8 cellular contexts compared by ENCODE assay signal in the genomic region with DNA sequence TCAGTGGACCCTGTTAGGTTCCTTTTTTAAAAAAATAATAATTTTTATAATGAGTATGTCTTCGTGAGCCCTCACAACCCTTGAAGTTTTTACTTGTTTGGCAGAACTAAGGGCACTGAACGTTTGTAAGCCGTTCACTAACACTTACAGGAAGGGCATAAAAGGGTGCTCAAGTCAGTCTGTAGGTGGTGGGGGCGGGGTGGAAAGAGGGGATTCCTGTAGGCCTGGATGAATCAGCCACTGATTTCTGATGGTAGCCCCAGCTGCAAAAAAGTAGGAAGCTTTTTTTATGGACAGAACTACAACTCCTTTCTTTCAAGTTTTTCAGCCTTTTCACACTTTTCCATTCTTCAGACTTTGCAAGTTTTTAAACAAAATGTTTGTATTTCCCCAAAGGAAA. TPM values are rescaled to one million over a fixed set of nuclear protein-coding genes. Genes with fewer than 3 reads are reported as not detected.
DNase-seq lines count a peak whose midpoint lies in the region; ATAC-seq and TF ChIP-seq lines count a peak whose summit lies in the region.

No MANE protein-coding gene starts in this region.

- no peaks in the 10 kb centered on the region for H3K27me3 Mint-ChIP-seq in naive thymus-derived CD8-positive, alpha-beta T cell

- intact Hi-C loops in body of pancreas (cut with DNase I): no loop called here

- H3K36me3 ChIP-seq in suprapubic skin (no peaks in the 10 kb centered on the region), body of pancreas (replicated peaks in 1 of 2; ENCODE audit: insufficient read depth in 1 of 2, low read depth in 2 of 2) (no peaks in the 10 kb centered on the region)

- H3K9me3 ChIP-seq in suprapubic skin (no peaks in the 10 kb centered on the region), body of pancreas (no peaks in the 10 kb centered on the region)

- ATAC-seq in naive thymus-derived CD8-positive, alpha-beta T cell: peak; percentile 66 to 70
- ATAC-seq in body of pancreas: no peak

- in situ Hi-C loops in astrocyte of the spinal cord (cut with HindIII; ENCODE audit: low sequenced_read_pairs): no loop called here

- no peak for TF ChIP-seq POLR2A in suprapubic skin (IDR thresholded peaks at IDR 0.05)
- TF ChIP-seq POLR2A in body of pancreas (IDR thresholded peaks at IDR 0.05): no peak

- peak overlapping the region; percentile 60 to 95 (median 90) for H3K27ac Mint-ChIP-seq in naive thymus-derived CD8-positive, alpha-beta T cell

- POLR2A ChIA-PET in naive thymus-derived CD8-positive, alpha-beta T cell (lab: Charles Lee): interaction anchor here (2.2 kb wide), 1 partner anchor 35 kb away, joined by 18 read pairs; the partner anchor contains the start of gene PIK3R1

- TF ChIP-seq EP300 in suprapubic skin (IDR thresholded peaks at IDR 0.05): no peak

- peaks cover 75% of the 10 kb centered on the region for H3K4me1 ChIP-seq in suprapubic skin
- peaks cover 21% of the 10 kb centered on the region for H3K4me1 ChIP-seq in body of pancreas

- no peaks in the 10 kb centered on the region for H3K9me3 Mint-ChIP-seq in naive thymus-derived CD8-positive, alpha-beta T cell

- H3K27me3 ChIP-seq in suprapubic skin (no peaks in the 10 kb centered on the region), body of pancreas (no peaks in the 10 kb centered on the region)

- peaks cover 38 to 91% (median 87%) of the 10 kb centered on the region in 4 donors for H3K4me1 Mint-ChIP-seq in naive thymus-derived CD8-positive, alpha-beta T cell

- peak overlapping the region; percentile 82 for H3K27ac ChIP-seq in suprapubic skin
- H3K27ac ChIP-seq in body of pancreas: peak overlapping the region in 2 of 4 donors; percentile 14 to 35

- no peaks in the 10 kb centered on the region for H3K36me3 Mint-ChIP-seq in naive thymus-derived CD8-positive, alpha-beta T cell

- DNase-seq in T-helper 9 cell (peak; percentile 37), astrocyte of the spinal cord (ENCODE audit: low read depth, low spot score) (peak; percentile 46), suprapubic skin (ENCODE audit: low spot score in 2 of 2) (no peak), body of pancreas (no peak), cortex of kidney (lab: John Stamatoyannopoulos, UW) (no peak), NCI-H1105 treated with DMSO at 0.1 percent for 48 hours (lab: John Stamatoyannopoulos, UW) (no peak), NCI-H526 (lab: John Stamatoyannopoulos, UW) (no peak)
- DNase-seq in naive thymus-derived CD8-positive, alpha-beta T cell: peak in 9 of 10 donors; percentile 19 to 71 (median 50)

- WGBS in suprapubic skin: 16% methylated on average over 4 of the region's 4 CpGs
- WGBS in body of pancreas, 2 donors: 59 to 65% methylated on average over 4 of the region's 4 CpGs

- TF ChIP-seq CTCF in astrocyte of the spinal cord (IDR thresholded peaks at IDR 0.05; ENCODE audit: low read depth, low read length) (no peak), suprapubic skin (IDR thresholded peaks at IDR 0.05) (no peak), body of pancreas (IDR thresholded peaks at IDR 0.05) (no peak)

- H3K4me3 ChIP-seq in astrocyte of the spinal cord (ENCODE audit: low read depth, low read length): no peak overlapping the region
- H3K4me3 ChIP-seq in suprapubic skin: peak overlapping the region; percentile 16
- no peak overlapping the region for H3K4me3 ChIP-seq in body of pancreas

- peak overlapping the region in 9 of 10 donors; percentile 1 to 77 (median 43) for H3K4me3 Mint-ChIP-seq in naive thymus-derived CD8-positive, alpha-beta T cell

RNA-seq across cellular contexts. Expression of gene PIK3R1, which starts 35.8 kb away (rescaled TPM):
- total RNA-seq in naive thymus-derived CD8-positive, alpha-beta T cell: 10 to 100 TPM; 91.4 to 98.3 TPM
- polyA plus RNA-seq in naive thymus-derived CD8-positive, alpha-beta T cell: 10 to 100 TPM; 69.1 to 98.1 (median 71.3) TPM
- 100 to 1,000 TPM in 3 of 4 donors, 10 to 100 TPM in 1; 96.5 to 257 (median 181) TPM for total RNA-seq in suprapubic skin
- 10 to 100 TPM; 32.4 to 58.7 TPM for total RNA-seq in body of pancreas

Comparison
In these comparisons a context has a peak if more than half of its experiments do, and no peak if none do; other contexts are left out.
1. DNase-seq: peak in T-helper 9 cell (single experiment), astrocyte of the spinal cord (single experiment) and naive thymus-derived CD8-positive, alpha-beta T cell (9 of 10); none in suprapubic skin (0 of 2), body of pancreas (0 of 4), cortex of kidney (single experiment), NCI-H1105 treated with DMSO at 0.1 percent for 48 hours (single experiment) and NCI-H526 (0 of 2).